In the genomic region with DNA sequence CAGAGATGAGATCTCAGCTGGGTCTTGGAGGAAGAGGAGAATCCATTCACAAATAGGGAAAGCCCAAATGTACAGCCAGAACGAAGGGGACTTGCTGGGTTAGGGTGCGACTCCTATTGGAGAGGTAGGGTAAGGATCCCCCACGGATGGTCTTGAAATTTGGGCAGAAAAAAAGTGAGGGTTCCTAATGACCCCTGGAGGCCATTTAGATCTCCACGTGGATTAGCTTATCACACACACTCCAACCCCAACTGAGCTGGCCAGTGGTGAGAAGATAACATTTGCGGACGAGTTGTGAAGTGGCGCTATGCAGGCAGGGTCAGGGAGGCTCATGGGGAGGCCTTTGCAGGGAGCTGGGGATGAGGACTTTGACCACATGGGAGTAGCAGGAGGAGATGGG, we compare ENCODE assay signal across 16 cellular contexts.
A peak's percentile ranks its signal among the peaks of the same experiment; 100 is the strongest.
DNase-seq lines count a peak whose midpoint lies in the region; ATAC-seq, FAIRE-seq and TF ChIP-seq lines count a peak whose summit lies in the region.
"Had no signal": no experiment of that assay in that cellular context is flagged by ENCODE, and none has a peak within 500 bp of the region (broad histone marks: within the 10 kb centered on the region; RNA-seq: fewer than 3 reads in every experiment).

No MANE protein-coding gene starts in this region.

- H3K4me3 ChIP-seq in GM12864 (ENCODE audit: low read depth, low read length) (no peak overlapping the region), K562 (no peak overlapping the region), mesendoderm (ENCODE audit: low read length) (no peak overlapping the region), trophoblast cell (ENCODE audit: low read depth, low read length) (no peak overlapping the region)
- H3K4me3 ChIP-seq: BLaER1 had no signal

- no peaks in the 10 kb centered on the region for H3K9me1 ChIP-seq in K562 (ENCODE audit: control insufficient read depth, insufficient read depth, low read length)

- no peak overlapping the region for H3K23ac ChIP-seq in mesendoderm (ENCODE audit: low read length)
- H3K23ac ChIP-seq in trophoblast cell (ENCODE audit: low read length), result no peak overlapping the region

- TF ChIP-seq CTCF in GM12864 (IDR thresholded peaks at IDR 0.05; ENCODE audit: low read depth, low read length, missing control alignments), result peak; percentile 2
- peak; percentile 35 to 52 (median 50); a peak in 5 of 6 replicates for TF ChIP-seq CTCF in K562 (IDR thresholded peaks at IDR 0.05 in 2 of 3, conservative IDR thresholded peaks at IDR 0.05 in 1 of 3; ENCODE audit: insufficient read depth in 2 of 3, low read depth in 1 of 3, low read length in 3 of 3)

- H3K36me3 ChIP-seq in K562 (ENCODE audit: control insufficient read depth, insufficient read depth, low read length), result no peaks in the 10 kb centered on the region
- no peaks in the 10 kb centered on the region for H3K36me3 ChIP-seq in mesendoderm (ENCODE audit: control insufficient read depth, insufficient read depth, low read length)
- H3K36me3 ChIP-seq in trophoblast cell (ENCODE audit: control insufficient read depth in 1 of 2, insufficient read depth in 2 of 2, low read length in 2 of 2), result no peaks in the 10 kb centered on the region
- H3K36me3 ChIP-seq: BLaER1 had no signal

- intact Hi-C loops in K562 (cut with micrococcal nuclease), result no loop called here

- H3K9me3 ChIP-seq in K562 (replicated peaks; ENCODE audit: control insufficient read depth, insufficient read depth, low read depth, low read length), result no peaks in the 10 kb centered on the region
- no peaks in the 10 kb centered on the region for H3K9me3 ChIP-seq in trophoblast cell (ENCODE audit: insufficient read depth, low read depth, low read length)
- H3K9me3 ChIP-seq: BLaER1 had no signal

- no peak overlapping the region for H3K27ac ChIP-seq in K562 (ENCODE audit: extremely low read depth, low read depth, low read length)
- no peak overlapping the region for H3K27ac ChIP-seq in mesendoderm (ENCODE audit: low read depth, low read length)
- no peak overlapping the region for H3K27ac ChIP-seq in trophoblast cell (ENCODE audit: low read depth, low read length)
- H3K27ac ChIP-seq: BLaER1 had no signal

- ATAC-seq in K562, result peak; percentile 66
- ATAC-seq: HepG2 had no signal

- POLR2A ChIA-PET in K562 (lab: Yijun Ruan, JAX), result interaction anchor here (0.7 to 2.3 kb wide), 3 partner anchors 16 to 494 kb away, joined by 3 to 8 read pairs (median 3); no protein-coding TSS in a partner anchor

- H3K4ac ChIP-seq in mesendoderm (ENCODE audit: low read depth, low read length) (no peak overlapping the region), trophoblast cell (ENCODE audit: low read depth, low read length) (no peak overlapping the region)

- 0 out of 4 replicates have a peak, but pooled peaks of 1 of the 2 experiments have one; percentile 7 for TF ChIP-seq RAD21 in K562 (CRISPR knock-in tag; conservative IDR thresholded peaks at IDR 0.05 in 1 of 2, IDR thresholded peaks at IDR 0.05 in 1 of 2)

- no peaks in the 10 kb centered on the region for H3K79me1 ChIP-seq in mesendoderm (ENCODE audit: low read length)
- H3K79me1 ChIP-seq in trophoblast cell (ENCODE audit: low read length), result no peaks in the 10 kb centered on the region

- H2BK12ac ChIP-seq in trophoblast cell (ENCODE audit: low read length), result peak overlapping the region; percentile 15

- H3K27me3 ChIP-seq in K562 (ENCODE audit: control insufficient read depth in 2 of 2, insufficient read depth in 2 of 2, low read length in 2 of 2) (peaks cover 17 to 56% of the 10 kb centered on the region in 2 experiments; a peak in 4 of 5 replicates), mesendoderm (ENCODE audit: insufficient read depth, low read length, poor library complexity) (no peaks in the 10 kb centered on the region), trophoblast cell (ENCODE audit: insufficient read depth, low read length) (no peaks in the 10 kb centered on the region)
- H3K27me3 ChIP-seq: BLaER1 had no signal

- no peak for FAIRE-seq in K562 (lab: Jason Lieb, UNC)
- FAIRE-seq: GM12891, GM19239, H1, HepG2 had no signal

- no peak for DNase-seq in GM12864 (ENCODE audit: low read depth)
- DNase-seq in K562 (ENCODE audit: extremely low read depth in 1 of 4, low spot score in 3 of 4), result peak; percentile 22 to 34 (median 24)
- peak; percentile 46 for DNase-seq in mesendoderm
- DNase-seq in trophoblast cell, result no peak
- no peak for DNase-seq in putamen (ENCODE audit: low spot score)
- no peak for DNase-seq in DMS 273 treated with DMSO at 0.1 percent for 48 hours (lab: John Stamatoyannopoulos, UW)
- DNase-seq in stimulated activated CD4-positive, alpha-beta T cell treated with anti-CD3 and anti-CD28 coated beads, Interleukin-4, amount 100 ng/mL, for 24 hours, result no peak
- DNase-seq: 8988T; CD4-positive, alpha-beta memory T cell; DMS79 treated with DMSO at 0.1 percent for 48 hours; H9 had no signal

- TF ChIP-seq POLR2A in K562 (conservative IDR thresholded peaks at IDR 0.05), result no peak

- 0 out of 2 replicates have a peak, but pooled peaks cover 5% of the 10 kb centered on the region for H4K20me1 ChIP-seq in K562 (replicated peaks; ENCODE audit: control insufficient read depth, insufficient read depth, low read length)
- H4K20me1 ChIP-seq: BLaER1 had no signal

- TF ChIP-seq EP300 in K562 (IDR thresholded peaks at IDR 0.05; ENCODE audit: low read length), result no peak

- CTCF ChIA-PET in K562 (lab: Yijun Ruan, JAX; ENCODE audit: low intra/inter-chr PET ratio), result no interaction called here

- no peak overlapping the region for H2BK15ac ChIP-seq in mesendoderm (replicated peaks; ENCODE audit: low read depth)

- H4K91ac ChIP-seq in trophoblast cell (ENCODE audit: low read depth, low read length), result no peak overlapping the region

- H4K5ac ChIP-seq in mesendoderm (ENCODE audit: low read length), result no peak overlapping the region

- H3K79me2 ChIP-seq in K562 (ENCODE audit: control insufficient read depth, insufficient read depth, low read length) (no peaks in the 10 kb centered on the region), mesendoderm (ENCODE audit: control insufficient read depth, insufficient read depth, low read length) (no peaks in the 10 kb centered on the region), trophoblast cell (ENCODE audit: control insufficient read depth, insufficient read depth, low read length, poor library complexity) (no peaks in the 10 kb centered on the region)

- H2BK5ac ChIP-seq in mesendoderm (ENCODE audit: low read length) (no peak overlapping the region), trophoblast cell (ENCODE audit: low read depth, low read length, poor library complexity) (no peak overlapping the region)

- 5% methylated on average over 7 of the region's 7 CpGs for WGBS in K562 (ENCODE audit: insufficient coverage, low coverage, missing lambda C conversion rate)
- no CpG with 5 or more reads among the region's 7 CpGs for WGBS in mesendoderm (ENCODE audit: extremely low coverage, insufficient coverage, low lambda C conversion rate)
- WGBS in trophoblast cell (ENCODE audit: extremely low coverage, insufficient coverage, insufficient read length), result no CpG with 5 or more reads among the region's 7 CpGs

- H3K14ac ChIP-seq in trophoblast cell (ENCODE audit: low read length), result no peak overlapping the region

- H3K4me1 ChIP-seq in K562 (replicated peaks in 1 of 2; ENCODE audit: control insufficient read depth in 2 of 2, insufficient read depth in 2 of 2, low read length in 2 of 2) (peaks cover 3% of the 10 kb centered on the region in 2 experiments; a peak in 2 of 5 replicates), mesendoderm (ENCODE audit: control insufficient read depth, low read depth, low read length) (peaks cover 15% of the 10 kb centered on the region), trophoblast cell (ENCODE audit: control insufficient read depth in 1 of 2, insufficient read depth in 2 of 2, low read length in 2 of 2) (peaks cover 0 to 3% of the 10 kb centered on the region in 2 experiments)
- H3K4me1 ChIP-seq: BLaER1 had no signal

- no peak overlapping the region for H3K56ac ChIP-seq in mesendoderm (ENCODE audit: low read length)

- H3K4me2 ChIP-seq in K562 (ENCODE audit: insufficient read depth, low read length), result no peak overlapping the region
- no peak overlapping the region for H3K4me2 ChIP-seq in mesendoderm (ENCODE audit: low read length)
- H3K4me2 ChIP-seq in trophoblast cell (ENCODE audit: low read length), result no peak overlapping the region
- H3K4me2 ChIP-seq: BLaER1 had no signal

- no peak overlapping the region for H2AK5ac ChIP-seq in mesendoderm (ENCODE audit: low read length)
- H2AK5ac ChIP-seq in trophoblast cell (ENCODE audit: low read length), result no peak overlapping the region

- H4K8ac ChIP-seq in mesendoderm (ENCODE audit: low read depth, low read length), result no peak overlapping the region
- H4K8ac ChIP-seq in trophoblast cell (ENCODE audit: low read depth, low read length), result no peak overlapping the region

- H3K18ac ChIP-seq in mesendoderm (ENCODE audit: low read length) (no peak overlapping the region), trophoblast cell (ENCODE audit: low read length) (no peak overlapping the region)

- H2AFZ ChIP-seq in K562 (ENCODE audit: low read depth, low read length) (no peak overlapping the region), trophoblast cell (ENCODE audit: insufficient read depth, low read length, poor library complexity) (no peak overlapping the region)

- no peak overlapping the region for H4K12ac ChIP-seq in trophoblast cell (ENCODE audit: low read depth, low read length)

- in situ Hi-C loops in K562 (cut with MboI), result no loop called here

- BruUV-seq in K562 (replicated peaks; lab: Mats Ljungman, UMichigan), result no TSS peak

- H2BK120ac ChIP-seq in mesendoderm (ENCODE audit: low read depth, low read length) (no peak overlapping the region), trophoblast cell (ENCODE audit: insufficient read depth, low read length, poor library complexity) (no peak overlapping the region)

- H3K9ac ChIP-seq in K562 (ENCODE audit: insufficient read depth in 1 of 2, low read depth in 2 of 2, low read length in 2 of 2) (no peak overlapping the region), mesendoderm (ENCODE audit: low read length) (no peak overlapping the region), trophoblast cell (ENCODE audit: low read length) (no peak overlapping the region)
- H3K9ac ChIP-seq: BLaER1 had no signal

Comparison
In these comparisons a context has a peak if more than half of its experiments do, and no peak if none do; other contexts are left out.
1. DNase-seq: peak in K562 (4 of 4) and mesendoderm (single experiment); none in GM12864 (single experiment), trophoblast cell (0 of 2), putamen (single experiment), DMS 273 treated with DMSO at 0.1 percent for 48 hours (single experiment) and stimulated activated CD4-positive, alpha-beta T cell treated with anti-CD3 and anti-CD28 coated beads, Interleukin-4, amount 100 ng/mL, for 24 hours (single experiment).